30 cellular contexts compared by ENCODE assay signal in the genomic region with DNA sequence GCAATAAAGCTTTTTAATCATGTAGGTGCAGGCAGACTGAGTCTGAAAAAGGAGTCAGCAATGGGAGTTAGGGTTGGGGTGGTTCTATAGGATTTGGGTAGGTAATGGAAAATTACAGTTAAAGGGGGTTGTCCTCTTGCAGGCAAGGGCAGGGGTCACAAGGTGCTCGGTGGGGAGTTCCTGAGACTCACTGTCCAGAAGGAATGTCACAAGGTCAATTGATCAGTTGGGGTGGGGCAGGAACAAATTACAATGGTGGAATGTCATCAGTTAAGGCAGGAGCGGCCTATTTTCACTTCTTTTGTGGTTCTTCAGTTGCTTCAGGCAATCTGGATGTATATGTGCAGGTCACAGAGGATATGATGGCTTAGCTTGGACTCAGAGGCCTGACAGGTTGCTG. TPM values are rescaled to one million over a fixed set of nuclear protein-coding genes. Genes with fewer than 3 reads are reported as not detected.
A peak's percentile ranks its signal among the peaks of the same experiment; 100 is the strongest.
DNase-seq lines count a peak whose midpoint lies in the region; ATAC-seq, FAIRE-seq and TF ChIP-seq lines count a peak whose summit lies in the region.
"Had no signal": no experiment of that assay in that cellular context is flagged by ENCODE, and none has a peak within 500 bp of the region (broad histone marks: within the 10 kb centered on the region; RNA-seq: fewer than 3 reads in every experiment).

No MANE protein-coding gene starts in this region.

- H3K4me3 ChIP-seq in HL-60 (replicated peaks; ENCODE audit: insufficient read depth, low read length) (no peak overlapping the region), astrocyte (ENCODE audit: insufficient read depth, low read depth, low read length) (no peak overlapping the region)
- H3K4me3 ChIP-seq: BLaER1 treated with 17β-estradiol and CSF1 and Interleukin-3, amounts not matched to agents 10 nM and 100 nM had no signal

- H3K9me3 ChIP-seq in astrocyte (ENCODE audit: insufficient read depth, low read depth, low read length): no peaks in the 10 kb centered on the region

- no peaks in the 10 kb centered on the region for H3K36me3 ChIP-seq in astrocyte (ENCODE audit: insufficient read depth, low read length)
- H3K36me3 ChIP-seq: BLaER1 treated with 17β-estradiol and CSF1 and Interleukin-3, amounts not matched to agents 10 nM and 100 nM had no signal

- H2AFZ ChIP-seq in astrocyte (ENCODE audit: low read depth, low read length): no peak overlapping the region

- H3K36me3 Mint-ChIP-seq in CD14-positive monocyte: peaks cover 0 to 5% of the 10 kb centered on the region in 2 donors
- H3K36me3 Mint-ChIP-seq in astrocyte (ENCODE audit: low read depth, unreplicated experiment): no peaks in the 10 kb centered on the region
- H3K36me3 Mint-ChIP-seq: CD8-positive, alpha-beta T cell; T-cell had no signal

- no peak for FAIRE-seq in astrocyte (lab: Jason Lieb, UNC)
- FAIRE-seq: GM18507 had no signal

- H3K27ac ChIP-seq in HL-60 (replicated peaks): peak overlapping the region; percentile 81
- H3K27ac ChIP-seq in astrocyte (ENCODE audit: low read depth, low read length): no peak overlapping the region
- H3K27ac ChIP-seq: BLaER1 treated with 17β-estradiol and CSF1 and Interleukin-3, amounts not matched to agents 10 nM and 100 nM; RWPE1 had no signal

- H3K27ac Mint-ChIP-seq in CD14-positive monocyte (peak overlapping the region in 5 of 7 donors; percentile 19 to 79 (median 46)), astrocyte (ENCODE audit: unreplicated experiment) (peak overlapping the region; percentile 59)
- H3K27ac Mint-ChIP-seq: CD8-positive, alpha-beta T cell; T-cell had no signal

- no peak for ATAC-seq in GM18517 (IDR thresholded peaks at IDR 0.05; ENCODE audit: unreplicated experiment)
- no peak for ATAC-seq in HG02938 (IDR thresholded peaks at IDR 0.05; ENCODE audit: unreplicated experiment)
- ATAC-seq: CD8-positive, alpha-beta T cell; Panc1; T-cell had no signal

- no peak for TF ChIP-seq CTCF in CD14-positive monocyte (IDR thresholded peaks at IDR 0.05)
- TF ChIP-seq CTCF in HL-60 (IDR thresholded peaks at IDR 0.05; ENCODE audit: insufficient read depth, low read length): no peak
- no peak for TF ChIP-seq CTCF in astrocyte (IDR thresholded peaks at IDR 0.05; ENCODE audit: insufficient read depth, low read depth, low read length)

- H3K9me3 Mint-ChIP-seq in CD14-positive monocyte (peaks cover 0 to 2% (median 0%) of the 10 kb centered on the region in 7 donors), astrocyte (ENCODE audit: unreplicated experiment) (peaks cover 8% of the 10 kb centered on the region)
- H3K9me3 Mint-ChIP-seq: CD8-positive, alpha-beta T cell; T-cell had no signal

- H3K9ac ChIP-seq in astrocyte (ENCODE audit: low read length): no peak overlapping the region

- peaks cover 0 to 4% (median 0%) of the 10 kb centered on the region in 3 donors for H3K27me3 Mint-ChIP-seq in CD14-positive monocyte (ENCODE audit: low read depth in 3 of 3)
- H3K27me3 Mint-ChIP-seq in astrocyte (ENCODE audit: low read depth, unreplicated experiment): no peaks in the 10 kb centered on the region

- no peaks in the 10 kb centered on the region for H4K20me1 ChIP-seq in astrocyte (ENCODE audit: insufficient read depth, low read length)
- H4K20me1 ChIP-seq: BLaER1 treated with 17β-estradiol and CSF1 and Interleukin-3, amounts not matched to agents 10 nM and 100 nM had no signal

- H3K4me1 Mint-ChIP-seq in CD14-positive monocyte (peaks cover 47% of the 10 kb centered on the region), astrocyte (ENCODE audit: low read depth, unreplicated experiment) (peaks cover 19% of the 10 kb centered on the region)

- H3K4me3 Mint-ChIP-seq in CD14-positive monocyte: no peak overlapping the region
- H3K4me3 Mint-ChIP-seq in astrocyte (ENCODE audit: unreplicated experiment): no peak overlapping the region
- H3K4me3 Mint-ChIP-seq: CD8-positive, alpha-beta T cell; T-cell had no signal

- H3K4me2 ChIP-seq in astrocyte (ENCODE audit: low read length): no peak overlapping the region

- DNase-seq in CD14-positive monocyte (ENCODE audit: low spot score): no peak
- DNase-seq in HL-60 (ENCODE audit: low read depth in 1 of 2, low spot score in 1 of 2): no peak
- DNase-seq in astrocyte (ENCODE audit: low read depth): no peak
- DNase-seq in islet precursor cell: peak; percentile 59
- no peak for DNase-seq in AG20443 (ENCODE audit: low spot score)
- no peak for DNase-seq in NCI-H146 (lab: John Stamatoyannopoulos, UW)
- DNase-seq: CD8-positive, alpha-beta T cell; DMS 273 treated with DMSO at 0.1 percent for 48 hours; DMS79 treated with DMSO at 0.1 percent for 48 hours; H7; Kasumi-1; NCI-H1105; NCI-H1436 treated with DMSO at 0.1 percent for 48 hours; NCI-H1930; NCI-H2107; NCI-H446; NCI-H524 treated with DMSO at 0.1 percent for 48 hours; NCI-H774; SHP77; T-cell had no signal

- H3K27me3 ChIP-seq in HL-60 (ENCODE audit: insufficient read depth, poor library complexity, severe bottlenecking) (no peaks in the 10 kb centered on the region), astrocyte (ENCODE audit: insufficient read depth, low read length) (peaks cover 3% of the 10 kb centered on the region)
- H3K27me3 ChIP-seq: BLaER1 treated with 17β-estradiol and CSF1 and Interleukin-3, amounts not matched to agents 10 nM and 100 nM had no signal

- intact Hi-C loops in CD14-positive monocyte (cut with micrococcal nuclease): no loop called here

- H3K4me1 ChIP-seq in astrocyte (ENCODE audit: insufficient read depth, low read length): no peaks in the 10 kb centered on the region

- H3K79me2 ChIP-seq in astrocyte (ENCODE audit: insufficient read depth, low read length): no peaks in the 10 kb centered on the region

RNA-seq across cellular contexts. Expression of gene CCRL2, which starts 14.0 kb away (rescaled TPM):
- 10 to 100 TPM; 10.2 to 11.7 TPM for polyA plus RNA-seq in CD14-positive monocyte
- 0.17 TPM in 1 of 2 replicates, not detected in the other for total RNA-seq in astrocyte
- total RNA-seq: A172, H7, SK-MEL-5 had no signal

RNA-seq across cellular contexts. Expression of gene CCR5, which starts 22.3 kb away (rescaled TPM):
- 1 to 10 TPM; 3.1 to 3.6 TPM for polyA plus RNA-seq in CD14-positive monocyte
- not detected in 2 replicates for total RNA-seq in astrocyte
- total RNA-seq: A172, H7, HT-29, M059J, SK-MEL-5 had no signal

RNA-seq across cellular contexts. Expression of gene CCR2, which starts 39.1 kb away (rescaled TPM):
- 100 to 1,000 TPM; 145 to 181 TPM for polyA plus RNA-seq in CD14-positive monocyte
- not detected in 2 replicates for total RNA-seq in astrocyte
- total RNA-seq: A172, H7, HT-29, SK-MEL-5 had no signal
